8 cellular contexts compared by ENCODE assay signal in the genomic region with DNA sequence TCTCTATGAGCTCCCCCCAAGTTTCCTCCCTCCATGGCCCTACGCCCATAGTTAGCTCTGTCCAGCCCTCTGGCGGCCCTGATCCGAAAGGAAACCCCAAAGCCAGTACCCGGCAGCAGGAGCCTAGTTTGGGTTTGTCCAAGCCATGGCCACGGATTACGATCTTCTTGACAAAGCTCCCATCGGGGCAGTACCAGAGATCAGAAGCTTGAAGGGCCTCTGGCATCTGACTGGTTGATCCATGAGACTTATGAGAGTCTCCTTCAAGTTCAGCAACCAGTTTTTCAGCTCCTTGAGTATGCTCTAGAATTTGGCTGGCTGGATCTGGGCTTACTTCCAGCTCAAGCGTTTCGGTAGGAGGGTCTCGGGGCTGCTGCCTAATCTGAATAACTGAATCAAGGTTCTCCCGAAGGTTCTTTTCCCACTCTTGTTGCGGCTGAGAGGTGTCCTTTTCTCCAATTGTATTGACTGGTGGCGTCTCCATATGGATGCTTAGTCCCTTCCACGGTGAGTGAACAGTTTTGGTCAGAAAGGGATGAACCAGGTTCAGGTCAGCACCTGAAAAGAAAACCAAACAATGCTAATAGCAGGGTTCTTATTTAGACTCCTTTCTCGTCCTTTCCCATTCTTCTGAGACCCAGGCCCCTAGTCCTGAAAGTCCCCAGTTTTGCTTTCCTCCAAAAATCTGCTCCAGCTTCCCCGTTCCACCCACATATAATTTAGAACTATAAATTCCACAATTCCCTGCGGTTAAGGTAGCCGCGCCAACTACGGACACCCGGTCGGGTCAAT. TPM values are rescaled to one million over a fixed set of nuclear protein-coding genes. Genes with fewer than 3 reads are reported as not detected.
DNase-seq lines count a peak whose midpoint lies in the region; ATAC-seq lines count a peak whose summit lies in the region.

No MANE protein-coding gene starts in this region.

- ATAC-seq in central memory CD8-positive, alpha-beta T cell (replicated peaks; ENCODE audit: extremely low read depth, poor library complexity, severe bottlenecking): no peak
- peak; percentile 82 for ATAC-seq in aorta (ENCODE audit: low FRiP score)

- H3K4me1 Mint-ChIP-seq in central memory CD8-positive, alpha-beta T cell: peaks cover 50% of the 10 kb centered on the region

- H3K27me3 ChIP-seq in mesendoderm (ENCODE audit: insufficient read depth, low read length, poor library complexity) (no peaks in the 10 kb centered on the region), aorta (ENCODE audit: control insufficient read depth in 1 of 2, insufficient read depth in 2 of 2, low read length in 1 of 2) (no peaks in the 10 kb centered on the region)

- no CpG with 5 or more reads among the region's 22 CpGs for WGBS in mesendoderm (ENCODE audit: extremely low coverage, insufficient coverage, low lambda C conversion rate)
- WGBS in aorta, 2 donors: 24 to 28% methylated on average over 22 of the region's 22 CpGs

- peak overlapping the region; percentile 65 for H3K4me2 ChIP-seq in mesendoderm (ENCODE audit: low read length)

- H3K9me3 ChIP-seq in ES-I3 (ENCODE audit: control insufficient read depth, insufficient read depth, low read length): no peaks in the 10 kb centered on the region
- H3K9me3 ChIP-seq in KOPT-K1 (ENCODE audit: insufficient read depth, low read length, poor library complexity, severe bottlenecking): no peaks in the 10 kb centered on the region
- no peaks in the 10 kb centered on the region for H3K9me3 ChIP-seq in aorta (ENCODE audit: control insufficient read depth, low read length)

- peak overlapping the region; percentile 25 for H3K4ac ChIP-seq in mesendoderm (ENCODE audit: low read depth, low read length)

- no peak overlapping the region for H2BK120ac ChIP-seq in mesendoderm (ENCODE audit: low read depth, low read length)

- H3K4me3 Mint-ChIP-seq in central memory CD8-positive, alpha-beta T cell: peak overlapping the region; percentile 99

- H3K27me3 Mint-ChIP-seq in central memory CD8-positive, alpha-beta T cell: no peaks in the 10 kb centered on the region

- no peak overlapping the region for H2BK15ac ChIP-seq in mesendoderm (replicated peaks; ENCODE audit: low read depth)

- no peak overlapping the region for H4K5ac ChIP-seq in mesendoderm (ENCODE audit: low read length)

- H3K18ac ChIP-seq in mesendoderm (ENCODE audit: low read length): peak overlapping the region; percentile 86

- H3K23ac ChIP-seq in mesendoderm (ENCODE audit: low read length): no peak overlapping the region

- H3K36me3 ChIP-seq in ES-I3 (ENCODE audit: insufficient read depth, low read length) (0 out of 2 replicates have a peak, but pooled peaks cover 5% of the 10 kb centered on the region), KOPT-K1 (ENCODE audit: insufficient read depth, low read length) (peaks cover 25% of the 10 kb centered on the region), mesendoderm (ENCODE audit: control insufficient read depth, insufficient read depth, low read length) (no peaks in the 10 kb centered on the region), aorta (ENCODE audit: control insufficient read depth in 1 of 2, insufficient read depth in 2 of 2, low read length in 1 of 2) (no peaks in the 10 kb centered on the region)

- H3K79me1 ChIP-seq in mesendoderm (ENCODE audit: low read length): peaks cover 12% of the 10 kb centered on the region

- H3K4me1 ChIP-seq in ES-I3 (ENCODE audit: insufficient read depth, low read length): no peaks in the 10 kb centered on the region; the same call in 1 of the 2 replicates
- H3K4me1 ChIP-seq in mesendoderm (ENCODE audit: control insufficient read depth, low read depth, low read length): peaks cover 5% of the 10 kb centered on the region
- peaks cover 0 to 2% of the 10 kb centered on the region in 2 donors for H3K4me1 ChIP-seq in aorta (ENCODE audit: control insufficient read depth in 1 of 2, insufficient read depth in 2 of 2, low read length in 2 of 2)

- H3K4me3 ChIP-seq in mesendoderm (ENCODE audit: low read length): peak overlapping the region; percentile 88
- peak overlapping the region; percentile 48 to 81 for H3K4me3 ChIP-seq in aorta (ENCODE audit: low read length in 2 of 2)

- H3K36me3 Mint-ChIP-seq in central memory CD8-positive, alpha-beta T cell (ENCODE audit: insufficient read depth): peaks cover 20% of the 10 kb centered on the region

- intact Hi-C loops in aorta (cut with DNase I): loop anchor here in 1 of 2 donors (1.0 kb wide), 2 partner anchors 25 to 49 kb away; partner anchors contain the start of genes PPT2 and RNF5

- H3K79me2 ChIP-seq in mesendoderm (ENCODE audit: control insufficient read depth, insufficient read depth, low read length): peaks cover 4% of the 10 kb centered on the region

- H2BK5ac ChIP-seq in mesendoderm (ENCODE audit: low read length): peak overlapping the region; percentile 17

- peak overlapping the region; percentile 75 for H2AK5ac ChIP-seq in mesendoderm (ENCODE audit: low read length)

- no peak for DNase-seq in central memory CD8-positive, alpha-beta T cell (ENCODE audit: low spot score in 2 of 2)
- DNase-seq in mesendoderm (no peak), aorta (no peak), AG08396 (ENCODE audit: low spot score) (no peak), GOT3 (lab: John Stamatoyannopoulos, UW) (no peak), pons (ENCODE audit: low spot score) (no peak)

- H4K8ac ChIP-seq in mesendoderm (ENCODE audit: low read depth, low read length): no peak overlapping the region

- H3K27ac ChIP-seq in KOPT-K1 (ENCODE audit: low read depth, low read length, poor library complexity, severe bottlenecking) (peak overlapping the region; percentile 68), mesendoderm (ENCODE audit: low read depth, low read length) (peak overlapping the region; percentile 39), aorta (ENCODE audit: low read depth in 1 of 2, low read length in 2 of 2) (peak overlapping the region; percentile 5 to 92)

- peak overlapping the region; percentile 97 for H3K56ac ChIP-seq in mesendoderm (ENCODE audit: low read length)

- no peaks in the 10 kb centered on the region for H3K9me3 Mint-ChIP-seq in central memory CD8-positive, alpha-beta T cell

- peak overlapping the region; percentile 69 for H3K9ac ChIP-seq in ES-I3 (ENCODE audit: low read depth, low read length)
- peak overlapping the region; percentile 94 for H3K9ac ChIP-seq in mesendoderm (ENCODE audit: low read length)

- H3K27ac Mint-ChIP-seq in central memory CD8-positive, alpha-beta T cell (ENCODE audit: low read depth): peak overlapping the region; percentile 86

RNA-seq across cellular contexts. Expression of gene FKBPL, which starts 0.6 kb away (rescaled TPM):
- polyA plus RNA-seq in mesendoderm (2013, experiment 1 of 2): 6.1 TPM
- 5.9 TPM for polyA plus RNA-seq in mesendoderm (2013, experiment 2 of 2)
- 1 to 10 TPM; 1.9 to 4.7 TPM for total RNA-seq in aorta
- 1 to 10 TPM; 3.4 to 4.8 TPM for polyA plus RNA-seq in aorta

RNA-seq across cellular contexts. Expression of gene ATF6B, which starts 1.4 kb away (rescaled TPM):
- polyA plus RNA-seq in mesendoderm (2013, experiment 1 of 2): 19.9 TPM
- polyA plus RNA-seq in mesendoderm (2013, experiment 2 of 2): 20.0 TPM
- 10 to 100 TPM; 56.2 to 90.9 TPM for total RNA-seq in aorta
- polyA plus RNA-seq in aorta: 10 to 100 TPM; 12.9 to 93.1 TPM

RNA-seq across cellular contexts. Expression of gene TNXB, which starts 20.4 kb away (rescaled TPM):
- 1.1 TPM for polyA plus RNA-seq in mesendoderm (2013, experiment 1 of 2)
- 1.2 TPM for polyA plus RNA-seq in mesendoderm (2013, experiment 2 of 2)
- total RNA-seq in aorta: 100 to 1,000 TPM; 146 to 441 TPM
- polyA plus RNA-seq in aorta: 10 to 100 TPM; 11.1 to 86.1 TPM

RNA-seq across cellular contexts. Expression of gene PRRT1, which starts 22.2 kb away (rescaled TPM):
- 1.4 TPM for polyA plus RNA-seq in mesendoderm (2013, experiment 1 of 2)
- polyA plus RNA-seq in mesendoderm (2013, experiment 2 of 2): 1.2 TPM
- 1 to 10 TPM; 3.6 to 7.0 TPM for total RNA-seq in aorta
- polyA plus RNA-seq in aorta: 10 to 100 TPM in 1 of 2 donors, 1 to 10 TPM in 1; 4.6 to 12.5 TPM

RNA-seq across cellular contexts. Expression of gene PPT2, which starts 24.4 kb away (rescaled TPM):
- polyA plus RNA-seq in mesendoderm (2013, experiment 1 of 2): 24.5 TPM
- 23.9 TPM for polyA plus RNA-seq in mesendoderm (2013, experiment 2 of 2)
- total RNA-seq in aorta: 10 to 100 TPM; 26.0 to 37.6 TPM
- 10 to 100 TPM in 1 of 2 donors, 1 to 10 TPM in 1; 4.3 to 29.7 TPM for polyA plus RNA-seq in aorta
